In the genomic region with DNA sequence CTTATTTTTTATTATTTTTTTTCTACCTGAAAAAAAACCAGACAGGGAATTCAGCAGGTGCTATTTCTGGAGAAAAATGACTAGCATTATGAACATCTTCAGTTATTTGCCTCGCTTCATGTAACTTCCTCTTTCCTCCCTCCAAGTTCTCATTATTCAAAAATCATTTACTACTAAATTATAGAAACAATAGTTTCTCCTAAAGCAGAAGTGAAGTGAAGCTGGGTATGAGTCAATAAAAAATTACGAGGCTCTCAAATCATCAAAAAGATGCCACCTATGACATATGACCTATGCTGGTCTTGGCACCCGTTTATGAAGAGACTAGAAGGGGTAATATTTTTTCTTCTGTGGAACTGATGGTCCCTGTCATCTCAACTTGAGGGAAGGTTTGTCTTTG, we compare ENCODE assay signal across 1 cellular context.
TF ChIP-seq lines count a peak whose summit lies in the region.

No MANE protein-coding gene starts in this region.

TF ChIP-seq in SK-N-SH treated with all-trans-retinoic acid at 6 μM for 48 hours, 23 proteins besides CTCF, POLR2A, EP300 and RAD21 (continued from another document):
- TF ChIP-seq, protein P1, sequence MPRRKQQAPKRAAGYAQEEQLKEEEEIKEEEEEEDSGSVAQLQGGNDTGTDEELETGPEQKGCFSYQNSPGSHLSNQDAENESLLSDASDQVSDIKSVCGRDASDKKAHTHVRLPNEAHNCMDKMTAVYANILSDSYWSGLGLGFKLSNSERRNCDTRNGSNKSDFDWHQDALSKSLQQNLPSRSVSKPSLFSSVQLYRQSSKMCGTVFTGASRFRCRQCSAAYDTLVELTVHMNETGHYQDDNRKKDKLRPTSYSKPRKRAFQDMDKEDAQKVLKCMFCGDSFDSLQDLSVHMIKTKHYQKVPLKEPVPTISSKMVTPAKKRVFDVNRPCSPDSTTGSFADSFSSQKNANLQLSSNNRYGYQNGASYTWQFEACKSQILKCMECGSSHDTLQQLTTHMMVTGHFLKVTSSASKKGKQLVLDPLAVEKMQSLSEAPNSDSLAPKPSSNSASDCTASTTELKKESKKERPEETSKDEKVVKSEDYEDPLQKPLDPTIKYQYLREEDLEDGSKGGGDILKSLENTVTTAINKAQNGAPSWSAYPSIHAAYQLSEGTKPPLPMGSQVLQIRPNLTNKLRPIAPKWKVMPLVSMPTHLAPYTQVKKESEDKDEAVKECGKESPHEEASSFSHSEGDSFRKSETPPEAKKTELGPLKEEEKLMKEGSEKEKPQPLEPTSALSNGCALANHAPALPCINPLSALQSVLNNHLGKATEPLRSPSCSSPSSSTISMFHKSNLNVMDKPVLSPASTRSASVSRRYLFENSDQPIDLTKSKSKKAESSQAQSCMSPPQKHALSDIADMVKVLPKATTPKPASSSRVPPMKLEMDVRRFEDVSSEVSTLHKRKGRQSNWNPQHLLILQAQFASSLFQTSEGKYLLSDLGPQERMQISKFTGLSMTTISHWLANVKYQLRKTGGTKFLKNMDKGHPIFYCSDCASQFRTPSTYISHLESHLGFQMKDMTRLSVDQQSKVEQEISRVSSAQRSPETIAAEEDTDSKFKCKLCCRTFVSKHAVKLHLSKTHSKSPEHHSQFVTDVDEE (CRISPR knock-in tag; IDR thresholded peaks at IDR 0.05), result no peak
